ENCODE assay signal across 11 cellular contexts in the genomic region with DNA sequence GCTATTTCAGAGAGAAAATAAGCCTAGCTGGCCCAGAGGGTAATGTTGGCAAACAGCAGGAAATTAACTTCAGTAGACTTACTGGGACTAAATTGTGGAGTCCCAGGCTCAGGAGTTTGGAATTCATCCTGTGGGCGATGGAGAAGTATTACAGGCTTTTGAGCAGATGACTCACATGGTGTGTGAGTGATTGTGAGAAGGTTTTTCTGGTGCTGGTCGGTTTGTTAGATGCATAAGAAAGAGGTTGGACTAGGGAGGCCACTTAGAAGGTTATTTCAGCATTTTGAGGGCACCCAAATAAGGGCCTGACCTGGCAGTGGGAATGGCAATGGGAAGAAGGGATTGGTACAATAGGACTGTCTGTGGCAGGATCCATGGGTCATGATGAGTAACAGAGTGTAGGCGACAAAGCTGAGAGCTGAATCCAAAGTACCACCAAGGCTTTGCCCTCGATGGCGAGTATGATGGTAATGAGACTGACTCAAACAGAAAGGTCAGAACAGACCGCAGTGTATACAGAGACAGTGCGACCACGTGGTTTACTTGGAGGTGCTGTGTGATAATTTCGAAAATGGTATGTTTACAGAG.
A peak's percentile ranks its signal among the peaks of the same experiment; 100 is the strongest.
DNase-seq lines count a peak whose midpoint lies in the region; ATAC-seq, FAIRE-seq and TF ChIP-seq lines count a peak whose summit lies in the region.
"Had no signal": no experiment of that assay in that cellular context is flagged by ENCODE, and none has a peak within 500 bp of the region (broad histone marks: within the 10 kb centered on the region; RNA-seq: fewer than 3 reads in every experiment).

No MANE protein-coding gene starts in this region.

- H3K27ac ChIP-seq in HepG2 (ENCODE audit: extremely low read length, insufficient read depth, low read length) (peak overlapping the region; percentile 11), right lobe of liver (no peak overlapping the region), vagina (no peak overlapping the region)
- H3K27ac ChIP-seq: C4-2B had no signal

- H3K79me2 ChIP-seq in HepG2 (ENCODE audit: insufficient read depth, low read length): no peaks in the 10 kb centered on the region

- in situ Hi-C loops in HepG2 (cut with HindIII; ENCODE audit: extremely low pct_ligation_motif_present, low pct_unique_long_range_greater_than_20kb): no loop called here
- in situ Hi-C loops in GM13977 (cut with MboI; ENCODE audit: low pct_unique_long_range_greater_than_20kb, low sequenced_read_pairs, unreplicated experiment): no loop called here

- peak; percentile 30 for FAIRE-seq in HepG2 (lab: Jason Lieb, UNC)
- FAIRE-seq: TTC549 had no signal

- H3K9me3 ChIP-seq in HepG2 (ENCODE audit: low read length) (no peaks in the 10 kb centered on the region), right lobe of liver (no peaks in the 10 kb centered on the region), vagina (no peaks in the 10 kb centered on the region)

- H2AFZ ChIP-seq in HepG2 (ENCODE audit: low read length): no peak overlapping the region

- TF ChIP-seq CTCF in HepG2 (CRISPR knock-in tag; IDR thresholded peaks at IDR 0.05): no peak
- no peak for TF ChIP-seq CTCF in right lobe of liver (IDR thresholded peaks at IDR 0.05)
- no peak for TF ChIP-seq CTCF in vagina (IDR thresholded peaks at IDR 0.05)
- no peak for TF ChIP-seq CTCF in GM13977 (IDR thresholded peaks at IDR 0.05; ENCODE audit: extremely low read depth, insufficient read depth, missing control alignments)

- DNase-seq in HepG2 (ENCODE audit: low spot score) (peak; percentile 71), right lobe of liver (no peak), dedifferentiated amniotic fluid mesenchymal stem cell (ENCODE audit: extremely low spot score) (peak; percentile 93), stromal cell of bone marrow (ENCODE audit: low read depth) (peak; percentile 96), vagina (ENCODE audit: extremely low spot score in 2 of 2) (no peak), GM13977 (ENCODE audit: low spot score) (no peak), HEK293T (ENCODE audit: extremely low spot score) (no peak)
- DNase-seq: MV-4-11 had no signal

- H3K9ac ChIP-seq in HepG2 (ENCODE audit: insufficient read depth, low read depth, low read length): no peak overlapping the region

- CTCF ChIA-PET in HepG2 (lab: Yijun Ruan, JAX; ENCODE audit: low intra/inter-chr PET ratio, low total read pairs): no interaction called here
- CTCF ChIA-PET in HEK293T (lab: Yijun Ruan, JAX): no interaction called here

- ATAC-seq in HepG2 (peak; percentile 90), right lobe of liver (no peak), HG03565 (IDR thresholded peaks at IDR 0.05; ENCODE audit: unreplicated experiment) (peak; percentile 92)

- TF ChIP-seq POLR2A in HepG2 (IDR thresholded peaks at IDR 0.05; ENCODE audit: insufficient read depth in 1 of 2, low read depth in 2 of 2, low read length in 2 of 2): no peak
- no peak for TF ChIP-seq POLR2A in right lobe of liver (IDR thresholded peaks at IDR 0.05)
- no peak for TF ChIP-seq POLR2A in vagina (IDR thresholded peaks at IDR 0.05)

- POLR2A ChIA-PET in HepG2 (lab: Yijun Ruan, JAX): no interaction called here
- POLR2A ChIA-PET in HEK293T (lab: Yijun Ruan, JAX): no interaction called here

- no peaks in the 10 kb centered on the region for H4K20me1 ChIP-seq in HepG2 (ENCODE audit: insufficient read depth, low read length)

- intact Hi-C loops in HepG2 (cut with micrococcal nuclease; ENCODE audit: unreplicated experiment) (loop anchor here (2.0 kb wide), 1 partner anchor 21 kb away; no protein-coding TSS in a partner anchor), right lobe of liver (cut with DNase I) (no loop called here), vagina (cut with DNase I) (no loop called here)

- TF ChIP-seq EP300 in HepG2 (IDR thresholded peaks at IDR 0.05; ENCODE audit: low read depth in 2 of 2, low read length in 2 of 2) (0 out of 4 replicates have a peak, but pooled peaks of 1 of the 2 experiments have one; percentile 33), HepG2 (CRISPR knock-in tag; IDR thresholded peaks at IDR 0.05; ENCODE audit: borderline replicate concordance) (no peak)

- H3K27me3 ChIP-seq in HepG2 (ENCODE audit: control insufficient read depth in 1 of 2, insufficient read depth in 2 of 2, low read length in 2 of 2): no peaks in the 10 kb centered on the region
- H3K27me3 ChIP-seq in right lobe of liver: no peaks in the 10 kb centered on the region
- no peaks in the 10 kb centered on the region for H3K27me3 ChIP-seq in vagina

- no peak for TF ChIP-seq RAD21 in HepG2 (CRISPR knock-in tag; IDR thresholded peaks at IDR 0.05)

- 28% methylated on average over 9 of the region's 9 CpGs for WGBS in HepG2 (ENCODE audit: low lambda C conversion rate)
- 76% methylated on average over 9 of the region's 9 CpGs for WGBS in right lobe of liver (ENCODE audit: insufficient coverage, low coverage, low lambda C conversion rate, missing lambda C conversion rate)

- H3K4me1 ChIP-seq in HepG2 (ENCODE audit: insufficient read depth, low read length) (peaks cover 34% of the 10 kb centered on the region), right lobe of liver (no peaks in the 10 kb centered on the region), vagina (no peaks in the 10 kb centered on the region)

- no peak overlapping the region for H3K4me3 ChIP-seq in HepG2 (replicated peaks in 1 of 3; ENCODE audit: insufficient read depth in 1 of 3, low read depth in 2 of 3, low read length in 3 of 3)
- H3K4me3 ChIP-seq in right lobe of liver: no peak overlapping the region
- no peak overlapping the region for H3K4me3 ChIP-seq in vagina

- BruUV-seq in HepG2 (replicated peaks; lab: Mats Ljungman, UMichigan): no TSS peak

- H3K36me3 ChIP-seq in HepG2 (replicated peaks in 1 of 2; ENCODE audit: control insufficient read depth in 1 of 2, insufficient read depth in 2 of 2, low read length in 2 of 2): no peaks in the 10 kb centered on the region
- no peaks in the 10 kb centered on the region for H3K36me3 ChIP-seq in right lobe of liver
- peaks cover 0 to 4% of the 10 kb centered on the region in 2 donors for H3K36me3 ChIP-seq in vagina

- H3K4me2 ChIP-seq in HepG2 (ENCODE audit: low read depth, low read length): peak overlapping the region; percentile 39; the same call in 1 of the 2 replicates

TF ChIP-seq in HepG2, 621 proteins besides CTCF, POLR2A, EP300 and RAD21 (continues in another document):
- TF ChIP-seq HOXA3 (CRISPR knock-in tag; IDR thresholded peaks at IDR 0.05) (peak; percentile 32; the same call in 1 of the 2 replicates), CHD4 (IDR thresholded peaks at IDR 0.05; ENCODE audit: borderline replicate concordance, low read length) (no peak), SAP130 (CRISPR knock-in tag; IDR thresholded peaks at IDR 0.05; ENCODE audit: low read depth) (peak; percentile 49; the same call in 1 of the 2 replicates), MATR3 (CRISPR knock-in tag; IDR thresholded peaks at IDR 0.05) (no peak), HMG20A (CRISPR knock-in tag; IDR thresholded peaks at IDR 0.05; ENCODE audit: borderline replicate concordance) (0 out of 2 replicates have a peak, but pooled peaks have one; percentile 19), CEBPG (CRISPR knock-in tag; IDR thresholded peaks at IDR 0.05) (0 out of 2 replicates have a peak, but pooled peaks have one; percentile 6), ZNF629 (CRISPR knock-in tag; conservative IDR thresholded peaks at IDR 0.05) (no peak), SOX6 (IDR thresholded peaks at IDR 0.05) (no peak), SOX6 (CRISPR knock-in tag; IDR thresholded peaks at IDR 0.05) (peak; percentile 31; the same call in 1 of the 2 replicates), ZNF670 (CRISPR knock-in tag; IDR thresholded peaks at IDR 0.05; ENCODE audit: borderline replicate concordance) (no peak), ZNF644 (CRISPR knock-in tag; IDR thresholded peaks at IDR 0.05; ENCODE audit: low read depth) (peak; percentile 75; the same call in 1 of the 2 replicates)
- TF ChIP-seq, protein P1, sequence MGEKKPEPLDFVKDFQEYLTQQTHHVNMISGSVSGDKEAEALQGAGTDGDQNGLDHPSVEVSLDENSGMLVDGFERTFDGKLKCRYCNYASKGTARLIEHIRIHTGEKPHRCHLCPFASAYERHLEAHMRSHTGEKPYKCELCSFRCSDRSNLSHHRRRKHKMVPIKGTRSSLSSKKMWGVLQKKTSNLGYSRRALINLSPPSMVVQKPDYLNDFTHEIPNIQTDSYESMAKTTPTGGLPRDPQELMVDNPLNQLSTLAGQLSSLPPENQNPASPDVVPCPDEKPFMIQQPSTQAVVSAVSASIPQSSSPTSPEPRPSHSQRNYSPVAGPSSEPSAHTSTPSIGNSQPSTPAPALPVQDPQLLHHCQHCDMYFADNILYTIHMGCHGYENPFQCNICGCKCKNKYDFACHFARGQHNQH (CRISPR knock-in tag; IDR thresholded peaks at IDR 0.05): 0 out of 2 replicates have a peak, but pooled peaks have one; percentile 26

TF ChIP-seq in HEK293T, 16 proteins besides CTCF, POLR2A, EP300 and RAD21:
- no peak for TF ChIP-seq FOXM1 (IDR thresholded peaks at IDR 0.05; ENCODE audit: borderline replicate concordance)
- no peak for TF ChIP-seq LEF1 (IDR thresholded peaks at IDR 0.05; ENCODE audit: borderline replicate concordance)
- no peak for TF ChIP-seq HDGF (IDR thresholded peaks at IDR 0.05; ENCODE audit: borderline replicate concordance)
- TF ChIP-seq TARDBP (IDR thresholded peaks at IDR 0.05): no peak
- TF ChIP-seq SP1 (IDR thresholded peaks at IDR 0.05): no peak
- TF ChIP-seq SUZ12 (IDR thresholded peaks at IDR 0.05): no peak
- TF ChIP-seq ARNT (IDR thresholded peaks at IDR 0.05): no peak
- TF ChIP-seq ZNF384 (IDR thresholded peaks at IDR 0.05): no peak
- no peak for TF ChIP-seq BHLHE40 (IDR thresholded peaks at IDR 0.05; ENCODE audit: borderline replicate concordance)
- no peak for TF ChIP-seq FOXA1 (IDR thresholded peaks at IDR 0.05)
- no peak for TF ChIP-seq CTBP1 (IDR thresholded peaks at IDR 0.05; ENCODE audit: borderline replicate concordance)
- TF ChIP-seq ELF4 (IDR thresholded peaks at IDR 0.05): no peak
- no peak for TF ChIP-seq NFRKB (IDR thresholded peaks at IDR 0.05)
- TF ChIP-seq, protein P2, sequence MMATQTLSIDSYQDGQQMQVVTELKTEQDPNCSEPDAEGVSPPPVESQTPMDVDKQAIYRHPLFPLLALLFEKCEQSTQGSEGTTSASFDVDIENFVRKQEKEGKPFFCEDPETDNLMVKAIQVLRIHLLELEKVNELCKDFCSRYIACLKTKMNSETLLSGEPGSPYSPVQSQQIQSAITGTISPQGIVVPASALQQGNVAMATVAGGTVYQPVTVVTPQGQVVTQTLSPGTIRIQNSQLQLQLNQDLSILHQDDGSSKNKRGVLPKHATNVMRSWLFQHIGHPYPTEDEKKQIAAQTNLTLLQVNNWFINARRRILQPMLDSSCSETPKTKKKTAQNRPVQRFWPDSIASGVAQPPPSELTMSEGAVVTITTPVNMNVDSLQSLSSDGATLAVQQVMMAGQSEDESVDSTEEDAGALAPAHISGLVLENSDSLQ (IDR thresholded peaks at IDR 0.05): no peak
- no peak for TF ChIP-seq FOXK2 (IDR thresholded peaks at IDR 0.05)
- no peak for TF ChIP-seq L3MBTL2 (conservative IDR thresholded peaks at IDR 0.05)
TF ChIP-seq in HEK293T: peak in this region for 0.

Comparison
In these comparisons a context has a peak if more than half of its experiments do, and no peak if none do; other contexts are left out.
1. ATAC-seq: peak in HepG2 (single experiment) and HG03565 (single experiment); none in right lobe of liver (0 of 4).
2. DNase-seq: peak in HepG2 (single experiment), dedifferentiated amniotic fluid mesenchymal stem cell (single experiment) and stromal cell of bone marrow (single experiment); none in right lobe of liver (0 of 3), vagina (0 of 2), GM13977 (single experiment) and HEK293T (single experiment).